ENCODE assay signal across 39 cellular contexts in the genomic region with DNA sequence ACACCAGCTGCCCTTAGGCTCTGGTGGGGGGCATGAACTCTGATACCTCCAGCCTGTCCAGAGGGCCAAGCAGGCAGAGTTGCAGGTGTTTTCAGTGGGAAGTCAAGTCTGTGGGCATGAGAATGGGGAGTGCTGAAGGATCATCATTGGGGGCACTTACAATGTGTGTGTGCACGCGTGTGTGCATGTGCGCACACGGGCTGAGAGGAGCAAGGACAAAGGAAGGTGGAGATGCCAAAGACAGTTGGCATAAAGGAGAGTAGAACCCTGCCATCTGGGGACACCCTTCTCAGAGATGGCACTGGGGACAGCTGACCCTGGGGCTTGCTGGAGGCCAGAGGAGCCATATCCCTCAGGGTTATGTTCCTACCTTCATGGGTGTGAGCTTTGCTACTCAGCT.
"Had no signal": no experiment of that assay in that cellular context is flagged by ENCODE, and none has a peak within 500 bp of the region (broad histone marks: within the 10 kb centered on the region; RNA-seq: fewer than 3 reads in every experiment).

No MANE protein-coding gene starts in this region.

- H3K36me3 Mint-ChIP-seq: activated CD4-positive, alpha-beta memory T cell treated with anti-CD3 and anti-CD28 coated beads for 36 hours; activated naive CD4-positive, alpha-beta T cell treated with anti-CD3 and anti-CD28 coated beads, Interleukin-2, amount 50 U/mL, for 72 hours had no signal

- H3K27me3 Mint-ChIP-seq: activated B cell treated with CpG ODN at 0.5 μM for 24 hours; activated CD4-positive, alpha-beta memory T cell treated with anti-CD3 and anti-CD28 coated beads for 36 hours; activated CD4-positive, alpha-beta T cell treated with anti-CD3 and anti-CD28 coated beads, Interleukin-2, amount 10 ng/mL, durations not matched to agents 24 days and 14 days; activated CD8-positive, alpha-beta T cell treated with anti-CD3 and anti-CD28 coated beads for 36 hours; central memory CD8-positive, alpha-beta T cell had no signal

- H3K27me3 ChIP-seq: body of pancreas, brain microvascular endothelial cell, cardiac muscle cell had no signal

- H3K36me3 ChIP-seq: adrenal gland, brain microvascular endothelial cell, breast epithelium, cardiac muscle cell had no signal

- H3K4me3 Mint-ChIP-seq: activated B cell treated with CpG ODN at 0.5 μM for 24 hours; activated CD4-positive, alpha-beta memory T cell treated with anti-CD3 and anti-CD28 coated beads for 36 hours; activated CD4-positive, alpha-beta T cell treated with anti-CD3 and anti-CD28 coated beads, Interleukin-2, amount 10 ng/mL, durations not matched to agents 24 days and 14 days; activated CD8-positive, alpha-beta T cell treated with anti-CD3 and anti-CD28 coated beads for 36 hours; activated naive CD4-positive, alpha-beta T cell treated with anti-CD3 and anti-CD28 coated beads for 36 hours; activated T-cell treated with anti-CD3 and anti-CD28 coated beads, Interleukin-2, amount 50 U/mL, for 4 hours; activated T-cell treated with anti-CD3 and anti-CD28 coated beads, Interleukin-2, amount 50 U/mL, for 72 hours; activated T-helper 1 cell treated with anti-CD3 and anti-CD28 coated beads, Interleukin-12 subunit alpha, Interleukin-12 subunit beta, Interleukin-2, Interleukin-4 antibody, amounts not matched to agents 30 ng/mL and 10 ng/mL and 1 ng/mL, durations not matched to agents 14 hours and 24 hours and 36 hours; activated T-helper 17 cell treated with anti-CD3 and anti-CD28 coated beads, Interleukin-2, amount 50 U/mL, for 72 hours; central memory CD8-positive, alpha-beta T cell; T-helper 1 cell treated with Interleukin-12 subunit alpha and Interleukin-12 subunit beta and Interleukin-4 antibody, amounts not matched to agents 30 μg/mL and 1 μg/mL, for 36 hours; T-helper 2 cell treated with Interferon-gamma antibody and Interleukin-4, amounts not matched to agents 5 μg/mL and 100 μg/mL, for 36 hours had no signal

- H3K9me3 Mint-ChIP-seq: activated B cell treated with CpG ODN at 0.5 μM for 24 hours; activated CD4-positive, alpha-beta T cell treated with anti-CD3 and anti-CD28 coated beads, Interleukin-2, amount 10 ng/mL, durations not matched to agents 24 days and 14 days; activated CD8-positive, alpha-beta T cell treated with anti-CD3 and anti-CD28 coated beads for 36 hours; activated T-helper 1 cell treated with anti-CD3 and anti-CD28 coated beads, Interleukin-12 subunit alpha, Interleukin-12 subunit beta, Interleukin-2, Interleukin-4 antibody, amounts not matched to agents 30 ng/mL and 10 ng/mL and 1 ng/mL, durations not matched to agents 14 hours and 24 hours and 36 hours; T-helper 1 cell treated with Interleukin-12 subunit alpha and Interleukin-12 subunit beta and Interleukin-4 antibody, amounts not matched to agents 30 μg/mL and 1 μg/mL, for 36 hours; T-helper 2 cell treated with Interferon-gamma antibody and Interleukin-4, amounts not matched to agents 5 μg/mL and 100 μg/mL, for 36 hours had no signal

- H3K4me1 ChIP-seq: adrenal gland, breast epithelium had no signal

- FAIRE-seq: astrocyte, TTC549 had no signal

- H3K4me3 ChIP-seq: adrenal gland, body of pancreas, breast epithelium, cardiac muscle cell had no signal

- H3K9me3 ChIP-seq: adrenal gland, body of pancreas, breast epithelium had no signal

- H3K27ac ChIP-seq: adrenal gland, body of pancreas, brain microvascular endothelial cell, breast epithelium, cardiac muscle cell, VCaP had no signal

- H3K27ac Mint-ChIP-seq: activated B cell treated with CpG ODN at 0.5 μM for 24 hours; activated CD4-positive, alpha-beta memory T cell treated with anti-CD3 and anti-CD28 coated beads for 36 hours; activated CD4-positive, alpha-beta T cell treated with anti-CD3 and anti-CD28 coated beads, Interleukin-2, amount 10 ng/mL, durations not matched to agents 24 days and 14 days; activated CD8-positive, alpha-beta T cell treated with anti-CD3 and anti-CD28 coated beads for 36 hours; activated naive CD4-positive, alpha-beta T cell treated with anti-CD3 and anti-CD28 coated beads for 36 hours; activated naive CD4-positive, alpha-beta T cell treated with anti-CD3 and anti-CD28 coated beads, Interleukin-2, amount 50 U/mL, for 72 hours; activated T-cell treated with anti-CD3 and anti-CD28 coated beads, Interleukin-2, amount 50 U/mL, for 72 hours; activated T-helper 1 cell treated with anti-CD3 and anti-CD28 coated beads, Interleukin-12 subunit alpha, Interleukin-12 subunit beta, Interleukin-2, Interleukin-4 antibody, amounts not matched to agents 30 ng/mL and 10 ng/mL and 1 ng/mL, durations not matched to agents 14 hours and 24 hours and 36 hours; activated T-helper 17 cell treated with anti-CD3 and anti-CD28 coated beads, Interleukin-2, amount 50 U/mL, for 72 hours; T-helper 1 cell treated with Interleukin-12 subunit alpha and Interleukin-12 subunit beta and Interleukin-4 antibody, amounts not matched to agents 30 μg/mL and 1 μg/mL, for 36 hours; T-helper 2 cell treated with Interferon-gamma antibody and Interleukin-4, amounts not matched to agents 5 μg/mL and 100 μg/mL, for 36 hours had no signal

- H3K4me1 Mint-ChIP-seq: activated B cell treated with CpG ODN at 0.5 μM for 24 hours; activated CD4-positive, alpha-beta T cell treated with anti-CD3 and anti-CD28 coated beads, Interleukin-2, amount 10 ng/mL, durations not matched to agents 24 days and 14 days; activated T-helper 17 cell treated with anti-CD3 and anti-CD28 coated beads, Interleukin-2, amount 50 U/mL, for 72 hours; central memory CD8-positive, alpha-beta T cell had no signal

- DNase-seq: activated B cell treated with CpG ODN at 0.5 μM for 24 hours; activated CD4-positive, alpha-beta memory T cell treated with anti-CD3 and anti-CD28 coated beads for 36 hours; activated CD4-positive, alpha-beta T cell treated with anti-CD3 and anti-CD28 coated beads for 4 hours; activated CD4-positive, alpha-beta T cell treated with anti-CD3 and anti-CD28 coated beads, Interleukin-2, amount 10 ng/mL, durations not matched to agents 24 days and 14 days; activated CD4-positive, alpha-beta T cell treated with anti-CD3 and anti-CD28 coated beads, Interleukin-2, amount 50 U/mL, for 1 hour; activated CD4-positive, alpha-beta T cell treated with anti-CD3 and anti-CD28 coated beads, Interleukin-2, amount 50 U/mL, for 4 hours; activated CD4-positive, CD25-positive, alpha-beta regulatory T cell treated with anti-CD3 and anti-CD28 coated beads, Interleukin-2, amount 50 U/mL, for 72 hours; activated CD8-positive, alpha-beta memory T cell treated with anti-CD3 and anti-CD28 coated beads, Interleukin-2, amount 50 U/mL, for 4 hours; activated CD8-positive, alpha-beta T cell treated with anti-CD3 and anti-CD28 coated beads for 36 hours; activated effector memory CD4-positive, alpha-beta T cell treated with anti-CD3 and anti-CD28 coated beads, Interleukin-2, amount 50 U/mL, for 16 hours; activated gamma-delta T cell treated with Interleukin-2 at 50 U/mL for 16 hours; activated naive CD4-positive, alpha-beta T cell; activated naive CD4-positive, alpha-beta T cell treated with anti-CD3 and anti-CD28 coated beads for 36 hours; activated naive CD4-positive, alpha-beta T cell treated with anti-CD3 and anti-CD28 coated beads, Interleukin-2, amount 50 U/mL, for 16 hours; activated T-cell treated with anti-CD3 and anti-CD28 coated beads for 4 hours; activated T-cell treated with anti-CD3 and anti-CD28 coated beads, Interleukin-2, amount 50 U/mL, for 1 hour; activated T-cell treated with anti-CD3 and anti-CD28 coated beads, Interleukin-2, amount 50 U/mL, for 4 hours; activated T-cell treated with anti-CD3 and anti-CD28 coated beads, Interleukin-2, amount 50 U/mL, for 72 hours; adrenal gland; amniotic stem cell; aorta; body of pancreas; brain microvascular endothelial cell; caudate nucleus; cerebellar nuclear complex; T-helper 1 cell; T-helper 2 cell; T-helper 9 cell had no signal

- ATAC-seq: activated CD8-positive, alpha-beta T cell treated with anti-CD3 and anti-CD28 coated beads for 36 hours; activated naive CD4-positive, alpha-beta T cell treated with anti-CD3 and anti-CD28 coated beads, Interleukin-2, amount 50 U/mL, for 72 hours; activated T-cell treated with anti-CD3 and anti-CD28 coated beads, Interleukin-2, amount 50 U/mL, for 4 hours; activated T-cell treated with anti-CD3 and anti-CD28 coated beads, Interleukin-2, amount 50 U/mL, for 72 hours; activated T-helper 17 cell treated with anti-CD3 and anti-CD28 coated beads, Interleukin-2, amount 50 U/mL, for 72 hours; body of pancreas had no signal
